Comparison of ENCODE assay signal across 8 cellular contexts in genomic region chr2:73293534-73294171, GRCh38. TPM values are rescaled to one million over a fixed set of nuclear protein-coding genes. Genes with fewer than 3 reads are reported as not detected.
DNase-seq lines count a peak whose midpoint lies in the region; ATAC-seq and TF ChIP-seq lines count a peak whose summit lies in the region.

TSS of gene EGR4 (minus strand) at chr2:73293548. CDS start at chr2:73293317, 231 bp downstream.

- intact Hi-C loops in activated CD4-positive, alpha-beta memory T cell treated with anti-CD3 and anti-CD28 coated beads for 36 hours (cut with micrococcal nuclease), result loop anchor here (1.0 to 5.0 kb wide), 6 partner anchors 9 to 116 kb away; partner anchors contain the start of genes ALMS1, CCT7, FBXO41 and SMYD5
- intact Hi-C loops in dorsolateral prefrontal cortex (cut with DNase I), result loop anchor here in 1 of 2 donors (10.0 kb wide), 1 partner anchor 91 kb away; the partner anchor contains the start of gene ALMS1

- H3K4me1 Mint-ChIP-seq in activated CD4-positive, alpha-beta memory T cell treated with anti-CD3 and anti-CD28 coated beads for 36 hours (ENCODE audit: low read depth), result peaks cover 7% of the 10 kb centered on the region
- H3K4me1 Mint-ChIP-seq in memory B cell, result peaks cover 5% of the 10 kb centered on the region

- no peaks in the 10 kb centered on the region for H3K36me3 Mint-ChIP-seq in activated CD4-positive, alpha-beta memory T cell treated with anti-CD3 and anti-CD28 coated beads for 36 hours
- H3K36me3 Mint-ChIP-seq in memory B cell, result no peaks in the 10 kb centered on the region

- H3K27ac ChIP-seq in dorsolateral prefrontal cortex, result peak within 1 kb of the TSS in 15 of 59 donors; percentile 20 to 72 (median 38)

- H3K27me3 ChIP-seq in dorsolateral prefrontal cortex, result peaks cover 0 to 90% (median 40%) of the 10 kb centered on the region in 45 donors

- no peak within 1 kb of the TSS for H3K27ac Mint-ChIP-seq in activated CD4-positive, alpha-beta memory T cell treated with anti-CD3 and anti-CD28 coated beads for 36 hours
- H3K27ac Mint-ChIP-seq in memory B cell, result peak within 1 kb of the TSS; percentile 63

- peaks cover 64% of the 10 kb centered on the region for H3K27me3 Mint-ChIP-seq in activated CD4-positive, alpha-beta memory T cell treated with anti-CD3 and anti-CD28 coated beads for 36 hours
- H3K27me3 Mint-ChIP-seq in memory B cell, result peaks cover 31% of the 10 kb centered on the region

- H3K4me3 ChIP-seq in dorsolateral prefrontal cortex, result peak within 1 kb of the TSS; percentile 17 to 70 (median 52)

- peak; percentile 86 for ATAC-seq in GM19395 (IDR thresholded peaks at IDR 0.05; ENCODE audit: unreplicated experiment)
- peak; percentile 84 for ATAC-seq in HG03460 (IDR thresholded peaks at IDR 0.05; ENCODE audit: unreplicated experiment)
- ATAC-seq in memory B cell (ENCODE audit: low read depth), result peak; percentile 92

- CTCF ChIA-PET in activated CD4-positive, alpha-beta memory T cell treated with anti-CD3 and anti-CD28 coated beads for 36 hours (lab: Charles Lee), result interaction anchor here (0.8 to 6.5 kb wide), 4 partner anchors 9 to 92 kb away, joined by 3 to 70 read pairs (median 6); partner anchors contain the start of genes ALMS1, CCT7, FBXO41 and PRADC1

- TF ChIP-seq CTCF in dorsolateral prefrontal cortex (IDR thresholded peaks at IDR 0.05 in 54 of 56, conservative IDR thresholded peaks at IDR 0.05 in 2 of 56; ENCODE audit: low read depth in 1 of 56, partially characterized antibody in 56 of 56), result peak in 1 of 56 donors; percentile 12

- peak within 1 kb of the TSS; percentile 68 for H3K4me3 Mint-ChIP-seq in activated CD4-positive, alpha-beta memory T cell treated with anti-CD3 and anti-CD28 coated beads for 36 hours
- peak within 1 kb of the TSS; percentile 82 for H3K4me3 Mint-ChIP-seq in memory B cell

- POLR2A ChIA-PET in activated CD4-positive, alpha-beta memory T cell treated with anti-CD3 and anti-CD28 coated beads for 36 hours (lab: Charles Lee), result interaction anchor here (1.2 to 2.0 kb wide), 2 partner anchors 60 to 93 kb away, joined by 4 to 6 read pairs; partner anchors contain the start of genes ALMS1, CCT7 and PRADC1

- H3K9me3 Mint-ChIP-seq in activated CD4-positive, alpha-beta memory T cell treated with anti-CD3 and anti-CD28 coated beads for 36 hours, result no peaks in the 10 kb centered on the region
- H3K9me3 Mint-ChIP-seq in memory B cell, result no peaks in the 10 kb centered on the region

- DNase-seq in AG20443 (ENCODE audit: low spot score) (peak; percentile 91), NCI-H748 (lab: John Stamatoyannopoulos, UW; ENCODE audit: unreplicated experiment) (peak; percentile 85), dorsolateral prefrontal cortex (peak; percentile 48 to 93 (median 86)), memory B cell (ENCODE audit: low spot score in 2 of 2) (peak; percentile 80 to 84)
- DNase-seq in activated CD4-positive, alpha-beta memory T cell treated with anti-CD3 and anti-CD28 coated beads for 36 hours, result peak; percentile 93
- DNase-seq in stimulated activated CD8-positive, alpha-beta memory T cell treated with anti-CD3 and anti-CD28 coated beads, Interleukin-15, amount 100 ng/mL, for 4 hours (ENCODE audit: low read depth in 2 of 2), result peak; percentile 75 to 85

RNA-seq across cellular contexts. Expression of gene EGR4, which starts in this region (rescaled TPM):
- under 1 TPM; 0.24 to 0.34 TPM for total RNA-seq in activated CD4-positive, alpha-beta memory T cell treated with anti-CD3 and anti-CD28 coated beads for 36 hours
- total RNA-seq in dorsolateral prefrontal cortex, result 10 to 100 TPM in 7 of 120 experiments, 1 to 10 TPM in 109, under 1 TPM in 4; 0.25 to 57.1 (median 3.0) TPM

Comparison
In these comparisons a context has a peak if more than half of its experiments do, and no peak if none do; other contexts are left out.
1. Peak in DNase-seq in activated CD4-positive, alpha-beta memory T cell treated with anti-CD3 and anti-CD28 coated beads for 36 hours; RNA of the gene not detected or under 1 TPM.